In the genomic region with DNA sequence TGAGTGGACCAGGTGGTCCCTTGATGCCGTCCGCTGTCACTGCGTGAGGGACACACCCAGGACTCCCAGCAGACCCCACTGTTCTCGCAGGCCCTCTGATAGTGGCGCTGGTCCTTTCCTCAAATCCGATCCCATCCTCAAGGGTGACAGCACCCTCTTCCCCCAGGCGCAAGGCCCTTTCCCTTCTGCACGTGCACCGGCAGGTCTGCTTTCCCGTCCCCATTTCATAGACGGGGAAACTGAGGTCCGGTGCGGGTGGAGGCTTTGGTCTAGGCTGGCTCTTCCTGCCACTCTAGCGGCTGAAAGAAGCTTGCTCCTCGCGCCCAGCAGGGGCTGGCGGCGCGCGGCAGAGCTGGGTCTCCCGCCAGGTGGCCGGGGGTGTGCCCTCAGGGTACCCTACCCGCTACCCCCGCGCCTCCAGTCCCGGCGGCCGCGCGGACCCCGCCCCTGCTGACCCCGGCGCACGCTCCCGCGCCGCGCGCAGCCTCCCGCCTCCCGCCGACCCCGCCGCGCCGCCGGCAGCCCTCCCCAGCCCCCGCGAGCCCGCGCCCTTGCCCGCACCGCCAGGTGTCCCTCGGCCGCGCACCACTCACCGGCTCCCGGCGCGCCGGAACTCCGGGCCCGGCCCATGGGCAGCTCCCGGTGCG, we compare ENCODE assay signal across 8 cellular contexts. TPM values are rescaled to one million over a fixed set of nuclear protein-coding genes. Genes with fewer than 3 reads are reported as not detected.
DNase-seq lines count a peak whose midpoint lies in the region; ATAC-seq, FAIRE-seq and TF ChIP-seq lines count a peak whose summit lies in the region.

No MANE protein-coding gene starts in this region.

- FAIRE-seq in HepG2 (lab: Jason Lieb, UNC) = no peak

- no peak overlapping the region for H2AFZ ChIP-seq in HepG2 (ENCODE audit: low read length)

- no peak for TF ChIP-seq RAD21 in HepG2 (CRISPR knock-in tag; IDR thresholded peaks at IDR 0.05)

- POLR2A ChIA-PET in HepG2 (lab: Yijun Ruan, JAX) = no interaction called here

- TF ChIP-seq CTCF in body of pancreas (IDR thresholded peaks at IDR 0.05) (peak in 3 of 7 experiments; percentile 22 to 40 (median 31)), HepG2 (CRISPR knock-in tag; IDR thresholded peaks at IDR 0.05) (no peak), upper lobe of left lung (IDR thresholded peaks at IDR 0.05) (peak in 2 of 6 experiments; percentile 12 to 21)

- in situ Hi-C loops in KBM-7 (cut with MboI; ENCODE audit: low pct_unique_long_range_greater_than_20kb, low sequenced_read_pairs) (no loop called here), HepG2 (cut with HindIII; ENCODE audit: extremely low pct_ligation_motif_present, low pct_unique_long_range_greater_than_20kb) (loop anchor here (5.0 to 25.0 kb wide), 3 partner anchors 76 to 254 kb away; no protein-coding TSS in a partner anchor)

- no TSS peak for BruUV-seq in HepG2 (replicated peaks; lab: Mats Ljungman, UMichigan)

- intact Hi-C loops in body of pancreas (cut with DNase I) (no loop called here), HepG2 (cut with micrococcal nuclease; ENCODE audit: unreplicated experiment) (loop anchor here (10.0 kb wide), 2 partner anchors 84 to 86 kb away; a partner anchor contains a TSS)

- DNase-seq in AG08396 (ENCODE audit: low spot score) (peak; percentile 43), KBM-7 (peak; percentile 10), body of pancreas (peak in 2 of 4 donors; percentile 27 to 35), HepG2 (ENCODE audit: low spot score) (no peak), upper lobe of left lung (peak in 1 of 2 donors; percentile 89), NCI-H128 (lab: John Stamatoyannopoulos, UW; ENCODE audit: unreplicated experiment) (no peak)
- no peak for DNase-seq in stimulated activated naive CD4-positive, alpha-beta T cell treated with Interleukin-2 at 50 U/mL for 16 hours (lab: John Stamatoyannopoulos, UW)

- ATAC-seq in GM18511 (IDR thresholded peaks at IDR 0.05; ENCODE audit: unreplicated experiment) = peak; percentile 48
- ATAC-seq in body of pancreas = peak; percentile 47
- ATAC-seq in HepG2 = peak; percentile 53
- no peak for ATAC-seq in upper lobe of left lung (ENCODE audit: low FRiP score in 2 of 2)

- CTCF ChIA-PET in HepG2 (lab: Yijun Ruan, JAX; ENCODE audit: low intra/inter-chr PET ratio, low total read pairs) = interaction anchor here (0.7 to 1.7 kb wide), 4 partner anchors 36 to 91 kb away, joined by 3 to 5 read pairs (median 4); no protein-coding TSS in a partner anchor

- H3K4me1 ChIP-seq in body of pancreas (peaks cover 14% of the 10 kb centered on the region), HepG2 (ENCODE audit: insufficient read depth, low read length) (peaks cover 11% of the 10 kb centered on the region), upper lobe of left lung (peaks cover 5 to 18% (median 6%) of the 10 kb centered on the region in 4 donors)

- H3K36me3 ChIP-seq in body of pancreas (replicated peaks in 1 of 2; ENCODE audit: insufficient read depth in 1 of 2, low read depth in 2 of 2) = no peaks in the 10 kb centered on the region
- no peaks in the 10 kb centered on the region for H3K36me3 ChIP-seq in HepG2 (replicated peaks in 1 of 2; ENCODE audit: control insufficient read depth in 1 of 2, insufficient read depth in 2 of 2, low read length in 2 of 2)
- H3K36me3 ChIP-seq in upper lobe of left lung = no peaks in the 10 kb centered on the region

- H3K4me2 ChIP-seq in HepG2 (ENCODE audit: low read depth, low read length) = peak overlapping the region; percentile 73

- H3K4me3 ChIP-seq in body of pancreas (no peak overlapping the region), HepG2 (replicated peaks in 1 of 3; ENCODE audit: insufficient read depth in 1 of 3, low read depth in 2 of 3, low read length in 3 of 3) (peak overlapping the region; percentile 21 to 61 (median 50); a peak in 4 of 6 replicates), upper lobe of left lung (peak overlapping the region in 3 of 4 donors; percentile 41 to 43 (median 41))

- H3K9me3 ChIP-seq in body of pancreas (no peaks in the 10 kb centered on the region), HepG2 (ENCODE audit: low read length) (no peaks in the 10 kb centered on the region), upper lobe of left lung (no peaks in the 10 kb centered on the region)

- TF ChIP-seq EP300 in HepG2 (IDR thresholded peaks at IDR 0.05; ENCODE audit: low read depth in 2 of 2, low read length in 2 of 2) (no peak), HepG2 (CRISPR knock-in tag; IDR thresholded peaks at IDR 0.05; ENCODE audit: borderline replicate concordance) (no peak), upper lobe of left lung (IDR thresholded peaks at IDR 0.05) (no peak)

- 7 to 20% methylated on average over 9 to 16 of the region's 65 CpGs for WGBS in body of pancreas, 2 donors
- 32% methylated on average over 13 of the region's 65 CpGs for WGBS in HepG2 (ENCODE audit: low lambda C conversion rate)
- WGBS in upper lobe of left lung, 2 donors = 5 to 19% methylated on average over 13 to 32 of the region's 65 CpGs

- no peak for TF ChIP-seq POLR2A in body of pancreas (IDR thresholded peaks at IDR 0.05)
- TF ChIP-seq POLR2A in HepG2 (IDR thresholded peaks at IDR 0.05; ENCODE audit: insufficient read depth in 1 of 2, low read depth in 2 of 2, low read length in 2 of 2) = no peak
- no peak for TF ChIP-seq POLR2A in upper lobe of left lung (IDR thresholded peaks at IDR 0.05)

- H4K20me1 ChIP-seq in HepG2 (ENCODE audit: insufficient read depth, low read length) = 0 out of 2 replicates have a peak, but pooled peaks cover 2% of the 10 kb centered on the region

- H3K27ac ChIP-seq in body of pancreas = no peak overlapping the region
- no peak overlapping the region for H3K27ac ChIP-seq in HepG2 (ENCODE audit: extremely low read length, insufficient read depth, low read length)
- H3K27ac ChIP-seq in upper lobe of left lung = no peak overlapping the region

- H3K27me3 ChIP-seq in body of pancreas = peaks cover 0 to 6% of the 10 kb centered on the region in 2 donors
- H3K27me3 ChIP-seq in HepG2 (ENCODE audit: control insufficient read depth in 1 of 2, insufficient read depth in 2 of 2, low read length in 2 of 2) = peaks cover 0 to 17% of the 10 kb centered on the region in 2 experiments; a peak in 3 of 5 replicates
- H3K27me3 ChIP-seq in upper lobe of left lung = peaks cover 0 to 17% (median 9%) of the 10 kb centered on the region in 4 donors

- no peaks in the 10 kb centered on the region for H3K79me2 ChIP-seq in HepG2 (ENCODE audit: insufficient read depth, low read length)

- no peak overlapping the region for H3K9ac ChIP-seq in HepG2 (ENCODE audit: insufficient read depth, low read depth, low read length)

TF ChIP-seq in HepG2, 621 proteins besides CTCF, POLR2A, EP300 and RAD21 (continues in another document):
- no peak for TF ChIP-seq ZNF775 (CRISPR knock-in tag; IDR thresholded peaks at IDR 0.05; ENCODE audit: borderline replicate concordance)
- TF ChIP-seq ZNF121 (CRISPR knock-in tag; IDR thresholded peaks at IDR 0.05) = no peak
- TF ChIP-seq, protein P1, sequence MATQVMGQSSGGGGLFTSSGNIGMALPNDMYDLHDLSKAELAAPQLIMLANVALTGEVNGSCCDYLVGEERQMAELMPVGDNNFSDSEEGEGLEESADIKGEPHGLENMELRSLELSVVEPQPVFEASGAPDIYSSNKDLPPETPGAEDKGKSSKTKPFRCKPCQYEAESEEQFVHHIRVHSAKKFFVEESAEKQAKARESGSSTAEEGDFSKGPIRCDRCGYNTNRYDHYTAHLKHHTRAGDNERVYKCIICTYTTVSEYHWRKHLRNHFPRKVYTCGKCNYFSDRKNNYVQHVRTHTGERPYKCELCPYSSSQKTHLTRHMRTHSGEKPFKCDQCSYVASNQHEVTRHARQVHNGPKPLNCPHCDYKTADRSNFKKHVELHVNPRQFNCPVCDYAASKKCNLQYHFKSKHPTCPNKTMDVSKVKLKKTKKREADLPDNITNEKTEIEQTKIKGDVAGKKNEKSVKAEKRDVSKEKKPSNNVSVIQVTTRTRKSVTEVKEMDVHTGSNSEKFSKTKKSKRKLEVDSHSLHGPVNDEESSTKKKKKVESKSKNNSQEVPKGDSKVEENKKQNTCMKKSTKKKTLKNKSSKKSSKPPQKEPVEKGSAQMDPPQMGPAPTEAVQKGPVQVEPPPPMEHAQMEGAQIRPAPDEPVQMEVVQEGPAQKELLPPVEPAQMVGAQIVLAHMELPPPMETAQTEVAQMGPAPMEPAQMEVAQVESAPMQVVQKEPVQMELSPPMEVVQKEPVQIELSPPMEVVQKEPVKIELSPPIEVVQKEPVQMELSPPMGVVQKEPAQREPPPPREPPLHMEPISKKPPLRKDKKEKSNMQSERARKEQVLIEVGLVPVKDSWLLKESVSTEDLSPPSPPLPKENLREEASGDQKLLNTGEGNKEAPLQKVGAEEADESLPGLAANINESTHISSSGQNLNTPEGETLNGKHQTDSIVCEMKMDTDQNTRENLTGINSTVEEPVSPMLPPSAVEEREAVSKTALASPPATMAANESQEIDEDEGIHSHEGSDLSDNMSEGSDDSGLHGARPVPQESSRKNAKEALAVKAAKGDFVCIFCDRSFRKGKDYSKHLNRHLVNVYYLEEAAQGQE (IDR thresholded peaks at IDR 0.05; ENCODE audit: borderline replicate concordance in 1 of 2, low read depth in 1 of 2, low read length in 2 of 2) = no peak

RNA-seq across cellular contexts. Expression of a gene that starts 0.5 kb away (rescaled TPM):
- total RNA-seq in body of pancreas = not detected
- total RNA-seq in HepG2 (2016; rRNA removed; fragmentation: Illumina TruSeq; extraction: Trizol) = not detected in 2 replicates
- not detected in 2 replicates for total RNA-seq in HepG2 (2016; cell fraction: cytosol; rRNA removed; fragmentation: Illumina TruSeq; extraction: Trizol; ENCODE audit: low read depth)
- total RNA-seq in HepG2 (2016; cell fraction: insoluble cytoplasmic fraction; rRNA removed; fragmentation: Illumina TruSeq; extraction: Trizol) = not detected in 2 replicates
- total RNA-seq in HepG2 (2016; cell fraction: membrane; rRNA removed; fragmentation: Illumina TruSeq; extraction: Trizol) = not detected in 2 replicates
- not detected in 2 replicates for total RNA-seq in HepG2 (2016; cell fraction: nucleus; rRNA removed; fragmentation: Illumina TruSeq; extraction: Trizol)
- 0.14 TPM in 1 of 2 replicates, not detected in the other for polyA plus RNA-seq in HepG2 (2011; rRNA removed)
- 0.03 TPM in 1 of 2 replicates, not detected in the other for polyA plus RNA-seq in HepG2 (2011; cell fraction: cytosol; rRNA removed)
- polyA plus RNA-seq in HepG2 (2011; cell fraction: nucleus; rRNA removed) = 0.21 TPM in 1 of 2 replicates, not detected in the other
- not detected in 2 replicates for polyA plus RNA-seq in HepG2 (2012)
- polyA plus RNA-seq in HepG2 (2016; cell fraction: cytosol; fragmentation: Illumina TruSeq; extraction: Trizol; ENCODE audit: low read depth) = 0.10 TPM in 1 of 2 replicates, not detected in the other
- not detected in 2 replicates for polyA plus RNA-seq in HepG2 (2016; cell fraction: insoluble cytoplasmic fraction; fragmentation: Illumina TruSeq; extraction: Trizol; ENCODE audit: low read depth)
- 0.14 TPM in 1 of 2 replicates, not detected in the other for polyA plus RNA-seq in HepG2 (2016; cell fraction: membrane; fragmentation: Illumina TruSeq; extraction: Trizol; ENCODE audit: low read depth)
- not detected in 2 replicates for polyA plus RNA-seq in HepG2 (2016; cell fraction: nucleus; fragmentation: Illumina TruSeq; extraction: Trizol; ENCODE audit: insufficient read depth, low read depth)
- polyA minus RNA-seq in HepG2 (2011; rRNA and poly(A)+ RNA removed; ENCODE audit: low replicate concordance) = 0.70 TPM in 1 of 2 replicates, not detected in the other
- not detected in 2 replicates for polyA minus RNA-seq in HepG2 (2011; cell fraction: cytosol; rRNA and poly(A)+ RNA removed)
- not detected in 2 replicates for polyA minus RNA-seq in HepG2 (2011; cell fraction: nucleus; rRNA and poly(A)+ RNA removed)
- not detected for total RNA-seq in upper lobe of left lung

Comparison
In these comparisons a context has a peak if more than half of its experiments do, and no peak if none do; other contexts are left out.
1. DNase-seq: peak in AG08396 (single experiment) and KBM-7 (single experiment); none in HepG2 (single experiment), NCI-H128 (single experiment) and stimulated activated naive CD4-positive, alpha-beta T cell treated with Interleukin-2 at 50 U/mL for 16 hours (single experiment).
2. ATAC-seq: peak in GM18511 (single experiment), body of pancreas (single experiment) and HepG2 (single experiment); none in upper lobe of left lung (0 of 2).
3. H3K4me3 ChIP-seq: peak in HepG2 (3 of 3) and upper lobe of left lung (3 of 4); none in body of pancreas (0 of 2).